In the genomic region with DNA sequence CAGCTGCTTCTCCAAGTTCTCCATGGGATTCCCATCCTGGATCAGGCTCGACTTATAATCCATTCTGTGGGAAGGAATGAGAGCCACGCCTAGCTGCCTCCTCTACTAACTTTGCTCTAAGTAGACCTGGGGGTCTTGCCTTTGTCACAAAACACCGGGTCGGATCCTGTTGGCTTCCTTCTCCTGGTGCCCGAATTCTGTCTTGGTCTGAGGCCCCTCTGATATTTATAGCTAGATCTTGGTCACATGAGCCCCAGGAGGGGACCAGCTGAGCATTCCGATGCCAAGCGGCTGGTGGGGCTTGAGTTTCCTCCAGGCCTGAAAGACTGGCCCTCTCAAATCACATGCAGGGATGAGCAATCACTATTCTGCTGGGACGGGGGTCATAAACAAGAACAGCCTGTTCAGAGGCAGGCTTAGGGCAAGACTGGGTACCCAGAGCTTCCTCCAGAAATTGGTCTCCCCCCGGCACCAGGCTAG, we compare ENCODE assay signal across 1 cellular context.
A peak's percentile ranks its signal among the peaks of the same experiment; 100 is the strongest.
TF ChIP-seq lines count a peak whose summit lies in the region.

TSS of gene TRIM63 (minus strand) at position 199 of the 480 bp plus-strand sequence. CDS start at position 63, 136 bp downstream.

TF ChIP-seq in K562, 482 proteins besides CTCF, POLR2A, EP300 and RAD21:
- TF ChIP-seq ZNF143 (CRISPR knock-in tag; IDR thresholded peaks at IDR 0.05) = no peak
- TF ChIP-seq FOXP4 (CRISPR knock-in tag; IDR thresholded peaks at IDR 0.05; ENCODE audit: borderline replicate concordance) = no peak
- TF ChIP-seq CBX8 (IDR thresholded peaks at IDR 0.05; ENCODE audit: borderline replicate concordance, extremely low read depth, low read depth, low read length, poor library complexity, severe bottlenecking) = no peak
- TF ChIP-seq, protein P1, sequence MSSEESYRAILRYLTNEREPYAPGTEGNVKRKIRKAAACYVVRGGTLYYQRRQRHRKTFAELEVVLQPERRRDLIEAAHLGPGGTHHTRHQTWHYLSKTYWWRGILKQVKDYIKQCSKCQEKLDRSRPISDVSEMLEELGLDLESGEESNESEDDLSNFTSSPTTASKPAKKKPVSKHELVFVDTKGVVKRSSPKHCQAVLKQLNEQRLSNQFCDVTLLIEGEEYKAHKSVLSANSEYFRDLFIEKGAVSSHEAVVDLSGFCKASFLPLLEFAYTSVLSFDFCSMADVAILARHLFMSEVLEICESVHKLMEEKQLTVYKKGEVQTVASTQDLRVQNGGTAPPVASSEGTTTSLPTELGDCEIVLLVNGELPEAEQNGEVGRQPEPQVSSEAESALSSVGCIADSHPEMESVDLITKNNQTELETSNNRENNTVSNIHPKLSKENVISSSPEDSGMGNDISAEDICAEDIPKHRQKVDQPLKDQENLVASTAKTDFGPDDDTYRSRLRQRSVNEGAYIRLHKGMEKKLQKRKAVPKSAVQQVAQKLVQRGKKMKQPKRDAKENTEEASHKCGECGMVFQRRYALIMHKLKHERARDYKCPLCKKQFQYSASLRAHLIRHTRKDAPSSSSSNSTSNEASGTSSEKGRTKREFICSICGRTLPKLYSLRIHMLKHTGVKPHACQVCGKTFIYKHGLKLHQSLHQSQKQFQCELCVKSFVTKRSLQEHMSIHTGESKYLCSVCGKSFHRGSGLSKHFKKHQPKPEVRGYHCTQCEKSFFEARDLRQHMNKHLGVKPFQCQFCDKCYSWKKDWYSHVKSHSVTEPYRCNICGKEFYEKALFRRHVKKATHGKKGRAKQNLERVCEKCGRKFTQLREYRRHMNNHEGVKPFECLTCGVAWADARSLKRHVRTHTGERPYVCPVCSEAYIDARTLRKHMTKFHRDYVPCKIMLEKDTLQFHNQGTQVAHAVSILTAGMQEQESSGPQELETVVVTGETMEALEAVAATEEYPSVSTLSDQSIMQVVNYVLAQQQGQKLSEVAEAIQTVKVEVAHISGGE (CRISPR knock-in tag; IDR thresholded peaks at IDR 0.05) = no peak
- TF ChIP-seq NR4A1 (CRISPR knock-in tag; IDR thresholded peaks at IDR 0.05) = no peak
- TF ChIP-seq NR4A1 (tag; IDR thresholded peaks at IDR 0.05) = 0 out of 2 replicates have a peak, but pooled peaks have one; percentile 11
- TF ChIP-seq GTF2E2 (tag; IDR thresholded peaks at IDR 0.05) = no peak
- TF ChIP-seq HSF4 (CRISPR knock-in tag; IDR thresholded peaks at IDR 0.05; ENCODE audit: borderline replicate concordance) = 0 out of 2 replicates have a peak, but pooled peaks have one; percentile 45
- TF ChIP-seq ZNF175 (CRISPR knock-in tag; IDR thresholded peaks at IDR 0.05; ENCODE audit: low read depth) = 0 out of 2 replicates have a peak, but pooled peaks have one; percentile 7
TF ChIP-seq in K562: peak in this region for 3.
